20 cellular contexts compared by ENCODE assay signal in genomic region chr4:1997712-1998111, GRCh38.
"Had no signal": no experiment of that assay in that cellular context is flagged by ENCODE, and none has a peak within 500 bp of the region (broad histone marks: within the 10 kb centered on the region; RNA-seq: fewer than 3 reads in every experiment).

No MANE protein-coding gene starts in this region.

- H3K9me3 ChIP-seq: body of pancreas had no signal

- H3K4me3 Mint-ChIP-seq: activated naive CD4-positive, alpha-beta T cell treated with anti-CD3 and anti-CD28 coated beads, Interleukin-2, amount 10 ng/mL, durations not matched to agents 7 days and 5 days; activated T-cell treated with anti-CD3 and anti-CD28 coated beads, Interleukin-2, amount 50 U/mL, for 4 hours; immature natural killer cell; neural crest cell had no signal

- H3K27me3 Mint-ChIP-seq: activated naive CD4-positive, alpha-beta T cell treated with anti-CD3 and anti-CD28 coated beads, Interleukin-2, amount 10 ng/mL, durations not matched to agents 7 days and 5 days; naive B cell had no signal

- ATAC-seq: activated T-cell treated with anti-CD3 and anti-CD28 coated beads, Interleukin-2, amount 50 U/mL, for 4 hours; body of pancreas; left lobe of liver; lower lobe of right lung had no signal

- H3K4me1 ChIP-seq: lower lobe of right lung had no signal

- H3K27ac ChIP-seq: cardiac muscle cell, lower lobe of right lung, WERI-Rb-1 had no signal

- H3K27ac Mint-ChIP-seq: activated naive CD4-positive, alpha-beta T cell treated with anti-CD3 and anti-CD28 coated beads, Interleukin-2, amount 10 ng/mL, durations not matched to agents 7 days and 5 days; activated T-helper 2 cell treated with anti-CD3 and anti-CD28 coated beads, Interferon-gamma antibody, Interleukin-2, Interleukin-4, amounts not matched to agents 10 μg/mL and 5 μg/mL and 100 μg/mL, durations not matched to agents 14 hours and 24 hours and 36 hours; immature natural killer cell had no signal

- H3K4me3 ChIP-seq: body of pancreas, cardiac muscle cell, lower lobe of right lung had no signal

- H3K36me3 ChIP-seq: cardiac muscle cell, lower lobe of right lung had no signal

- H3K27me3 ChIP-seq: body of pancreas, cardiac muscle cell had no signal

- DNase-seq: activated CD4-positive, alpha-beta T cell treated with anti-CD3 and anti-CD28 coated beads for 1 hour; activated CD4-positive, alpha-beta T cell treated with anti-CD3 and anti-CD28 coated beads, Interleukin-2, amount 50 U/mL, for 1 hour; activated naive CD4-positive, alpha-beta T cell treated with anti-CD3 and anti-CD28 coated beads, Interleukin-2, amount 10 ng/mL, durations not matched to agents 7 days and 5 days; activated T-cell treated with anti-CD3 and anti-CD28 coated beads, Interleukin-2, amount 50 U/mL, for 4 hours; body of pancreas; effector CD4-positive, alpha-beta T cell; erythroblast; foreskin melanocyte; immature natural killer cell; lower lobe of right lung; naive B cell; occipital lobe; posterior cingulate gyrus; stimulated activated CD4-positive, alpha-beta T cell treated with anti-CD3 and anti-CD28 coated beads, Interleukin-4, amount 100 ng/mL, for 24 hours; stimulated activated naive CD4-positive, alpha-beta T cell treated with Interleukin-2 at 50 U/mL for 16 hours; WERI-Rb-1 had no signal
